ENCODE assay signal across 1 cellular context in the genomic region with DNA sequence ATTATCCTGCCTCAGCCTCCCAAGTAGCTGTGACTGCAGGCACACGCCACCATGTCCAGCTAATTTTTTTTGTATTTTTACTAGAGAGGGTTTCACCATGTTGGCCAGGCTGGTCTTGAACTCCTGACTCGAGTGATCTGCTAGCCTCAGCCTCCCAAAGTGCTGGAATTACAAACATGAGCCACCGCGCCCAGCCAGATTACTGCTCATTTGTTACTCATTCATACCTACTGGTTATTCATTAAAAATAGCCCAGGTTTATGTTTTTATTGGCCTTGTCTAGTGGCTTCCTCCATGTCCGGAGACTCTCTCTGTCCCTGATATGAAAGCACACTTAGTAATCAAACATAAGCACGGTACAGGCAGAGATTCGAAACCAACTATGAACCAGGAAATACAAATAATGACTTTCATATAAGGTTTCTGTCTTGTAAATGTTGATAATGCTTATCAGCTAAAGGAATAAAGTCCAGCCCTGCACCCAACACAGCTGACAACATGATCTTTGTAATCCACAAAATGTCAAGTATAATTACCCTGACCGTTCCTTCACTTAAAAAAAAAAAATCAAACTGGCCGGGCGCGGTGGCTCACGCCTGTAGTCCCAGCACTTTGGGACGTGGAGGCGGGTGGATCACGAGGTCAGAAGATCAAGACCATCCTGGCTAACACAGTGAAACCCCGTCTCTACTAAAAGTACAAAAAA.
TF ChIP-seq lines count a peak whose summit lies in the region.

No MANE protein-coding gene starts in this region.

TF ChIP-seq in HepG2, 621 proteins besides CTCF, POLR2A, EP300 and RAD21 (continued from another document and continues in another):
- TF ChIP-seq, protein P1, sequence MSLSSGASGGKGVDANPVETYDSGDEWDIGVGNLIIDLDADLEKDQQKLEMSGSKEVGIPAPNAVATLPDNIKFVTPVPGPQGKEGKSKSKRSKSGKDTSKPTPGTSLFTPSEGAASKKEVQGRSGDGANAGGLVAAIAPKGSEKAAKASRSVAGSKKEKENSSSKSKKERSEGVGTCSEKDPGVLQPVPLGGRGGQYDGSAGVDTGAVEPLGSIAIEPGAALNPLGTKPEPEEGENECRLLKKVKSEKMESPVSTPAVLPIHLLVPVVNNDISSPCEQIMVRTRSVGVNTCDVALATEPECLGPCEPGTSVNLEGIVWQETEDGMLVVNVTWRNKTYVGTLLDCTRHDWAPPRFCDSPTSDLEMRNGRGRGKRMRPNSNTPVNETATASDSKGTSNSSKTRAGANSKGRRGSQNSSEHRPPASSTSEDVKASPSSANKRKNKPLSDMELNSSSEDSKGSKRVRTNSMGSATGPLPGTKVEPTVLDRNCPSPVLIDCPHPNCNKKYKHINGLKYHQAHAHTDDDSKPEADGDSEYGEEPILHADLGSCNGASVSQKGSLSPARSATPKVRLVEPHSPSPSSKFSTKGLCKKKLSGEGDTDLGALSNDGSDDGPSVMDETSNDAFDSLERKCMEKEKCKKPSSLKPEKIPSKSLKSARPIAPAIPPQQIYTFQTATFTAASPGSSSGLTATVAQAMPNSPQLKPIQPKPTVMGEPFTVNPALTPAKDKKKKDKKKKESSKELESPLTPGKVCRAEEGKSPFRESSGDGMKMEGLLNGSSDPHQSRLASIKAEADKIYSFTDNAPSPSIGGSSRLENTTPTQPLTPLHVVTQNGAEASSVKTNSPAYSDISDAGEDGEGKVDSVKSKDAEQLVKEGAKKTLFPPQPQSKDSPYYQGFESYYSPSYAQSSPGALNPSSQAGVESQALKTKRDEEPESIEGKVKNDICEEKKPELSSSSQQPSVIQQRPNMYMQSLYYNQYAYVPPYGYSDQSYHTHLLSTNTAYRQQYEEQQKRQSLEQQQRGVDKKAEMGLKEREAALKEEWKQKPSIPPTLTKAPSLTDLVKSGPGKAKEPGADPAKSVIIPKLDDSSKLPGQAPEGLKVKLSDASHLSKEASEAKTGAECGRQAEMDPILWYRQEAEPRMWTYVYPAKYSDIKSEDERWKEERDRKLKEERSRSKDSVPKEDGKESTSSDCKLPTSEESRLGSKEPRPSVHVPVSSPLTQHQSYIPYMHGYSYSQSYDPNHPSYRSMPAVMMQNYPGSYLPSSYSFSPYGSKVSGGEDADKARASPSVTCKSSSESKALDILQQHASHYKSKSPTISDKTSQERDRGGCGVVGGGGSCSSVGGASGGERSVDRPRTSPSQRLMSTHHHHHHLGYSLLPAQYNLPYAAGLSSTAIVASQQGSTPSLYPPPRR (CRISPR knock-in tag; IDR thresholded peaks at IDR 0.05; ENCODE audit: borderline replicate concordance): peak; percentile 84
- TF ChIP-seq, protein P2, sequence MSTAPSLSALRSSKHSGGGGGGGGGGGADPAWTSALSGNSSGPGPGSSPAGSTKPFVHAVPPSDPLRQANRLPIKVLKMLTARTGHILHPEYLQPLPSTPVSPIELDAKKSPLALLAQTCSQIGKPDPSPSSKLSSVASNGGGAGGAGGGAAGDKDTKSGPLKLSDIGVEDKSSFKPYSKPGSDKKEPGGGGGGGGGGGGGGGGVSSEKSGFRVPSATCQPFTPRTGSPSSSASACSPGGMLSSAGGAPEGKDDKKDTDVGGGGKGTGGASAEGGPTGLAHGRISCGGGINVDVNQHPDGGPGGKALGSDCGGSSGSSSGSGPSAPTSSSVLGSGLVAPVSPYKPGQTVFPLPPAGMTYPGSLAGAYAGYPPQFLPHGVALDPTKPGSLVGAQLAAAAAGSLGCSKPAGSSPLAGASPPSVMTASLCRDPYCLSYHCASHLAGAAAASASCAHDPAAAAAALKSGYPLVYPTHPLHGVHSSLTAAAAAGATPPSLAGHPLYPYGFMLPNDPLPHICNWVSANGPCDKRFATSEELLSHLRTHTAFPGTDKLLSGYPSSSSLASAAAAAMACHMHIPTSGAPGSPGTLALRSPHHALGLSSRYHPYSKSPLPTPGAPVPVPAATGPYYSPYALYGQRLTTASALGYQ (CRISPR knock-in tag; IDR thresholded peaks at IDR 0.05): peak; percentile 75; the same call in 1 of the 2 replicates
- TF ChIP-seq ASH2L (IDR thresholded peaks at IDR 0.05; ENCODE audit: insufficient read length, low read depth, low read length) (peak; percentile 79), ZNF770 (CRISPR knock-in tag; IDR thresholded peaks at IDR 0.05) (peak; percentile 58), NCOA2 (CRISPR knock-in tag; IDR thresholded peaks at IDR 0.05) (peak; percentile 88), ZNF460 (CRISPR knock-in tag; IDR thresholded peaks at IDR 0.05; ENCODE audit: borderline replicate concordance) (peak; percentile 75; the same call in 1 of the 2 replicates), BRF2 (CRISPR knock-in tag; IDR thresholded peaks at IDR 0.05) (0 out of 2 replicates have a peak, but pooled peaks have one; percentile 37), ZNF124 (CRISPR knock-in tag; IDR thresholded peaks at IDR 0.05) (0 out of 2 replicates have a peak, but pooled peaks have one; percentile 39), PPARG (CRISPR knock-in tag; conservative IDR thresholded peaks at IDR 0.05) (peak; percentile 44; the same call in 1 of the 2 replicates), DPF2 (CRISPR knock-in tag; IDR thresholded peaks at IDR 0.05; ENCODE audit: borderline replicate concordance, low read depth) (peak; percentile 83), TFAP4 (IDR thresholded peaks at IDR 0.05; ENCODE audit: borderline replicate concordance, low read depth) (peak; percentile 96), HMG20B (CRISPR knock-in tag; conservative IDR thresholded peaks at IDR 0.05) (0 out of 2 replicates have a peak, but pooled peaks have one; percentile 27), PITX1 (CRISPR knock-in tag; IDR thresholded peaks at IDR 0.05) (peak; percentile 85), CHD2 (IDR thresholded peaks at IDR 0.05; ENCODE audit: low read depth, low read length) (no peak), SNAPC2 (CRISPR knock-in tag; IDR thresholded peaks at IDR 0.05) (0 out of 2 replicates have a peak, but pooled peaks have one; percentile 63), BRD4 (CRISPR knock-in tag; IDR thresholded peaks at IDR 0.05) (0 out of 2 replicates have a peak, but pooled peaks have one; percentile 6), ZNF788 (CRISPR knock-in tag; IDR thresholded peaks at IDR 0.05; ENCODE audit: borderline replicate concordance) (0 out of 2 replicates have a peak, but pooled peaks have one; percentile 31), TBX2 (CRISPR knock-in tag; IDR thresholded peaks at IDR 0.05; ENCODE audit: borderline replicate concordance) (peak; percentile 86), SP5 (CRISPR knock-in tag; IDR thresholded peaks at IDR 0.05; ENCODE audit: borderline replicate concordance, low read depth) (peak; percentile 31; the same call in 1 of the 2 replicates), GABPA (IDR thresholded peaks at IDR 0.05; ENCODE audit: low read depth, low read length) (no peak), GABPA (CRISPR knock-in tag; IDR thresholded peaks at IDR 0.05; ENCODE audit: low read depth) (0 out of 2 replicates have a peak, but pooled peaks have one; percentile 36), ZSCAN31 (CRISPR knock-in tag; IDR thresholded peaks at IDR 0.05; ENCODE audit: low read depth) (0 out of 2 replicates have a peak, but pooled peaks have one; percentile 38), ZNF644 (CRISPR knock-in tag; IDR thresholded peaks at IDR 0.05; ENCODE audit: low read depth) (0 out of 2 replicates have a peak, but pooled peaks have one; percentile 14), TAF1 (CRISPR knock-in tag; IDR thresholded peaks at IDR 0.05) (no peak), SMC3 (IDR thresholded peaks at IDR 0.05; ENCODE audit: low read length) (0 out of 2 replicates have a peak, but pooled peaks have one; percentile 12), ZNF614 (CRISPR knock-in tag; IDR thresholded peaks at IDR 0.05; ENCODE audit: borderline replicate concordance) (peak; percentile 37; the same call in 1 of the 2 replicates), HHEX (CRISPR knock-in tag; IDR thresholded peaks at IDR 0.05) (0 out of 2 replicates have a peak, but pooled peaks have one; percentile 20), ZNF331 (CRISPR knock-in tag; IDR thresholded peaks at IDR 0.05) (0 out of 2 replicates have a peak, but pooled peaks have one; percentile 41), ZKSCAN8 (CRISPR knock-in tag; IDR thresholded peaks at IDR 0.05; ENCODE audit: borderline replicate concordance) (peak; percentile 48; the same call in 1 of the 2 replicates), MTA1 (CRISPR knock-in tag; IDR thresholded peaks at IDR 0.05; ENCODE audit: borderline replicate concordance) (peak; percentile 22; the same call in 1 of the 2 replicates), HDAC2 (CRISPR knock-in tag; IDR thresholded peaks at IDR 0.05) (peak; percentile 82), TBL1XR1 (IDR thresholded peaks at IDR 0.05; ENCODE audit: borderline replicate concordance, low read length, partially characterized antibody) (peak; percentile 8), IRF2 (CRISPR knock-in tag; IDR thresholded peaks at IDR 0.05) (peak; percentile 27; the same call in 1 of the 2 replicates), ZNF670 (CRISPR knock-in tag; IDR thresholded peaks at IDR 0.05; ENCODE audit: borderline replicate concordance) (0 out of 2 replicates have a peak, but pooled peaks have one; percentile 32), HNF4A (CRISPR knock-in tag; IDR thresholded peaks at IDR 0.05) (peak; percentile 95), ZNF121 (CRISPR knock-in tag; IDR thresholded peaks at IDR 0.05) (no peak), KDM1A (CRISPR knock-in tag; IDR thresholded peaks at IDR 0.05) (peak; percentile 79), RFXANK (CRISPR knock-in tag; IDR thresholded peaks at IDR 0.05) (0 out of 2 replicates have a peak, but pooled peaks have one; percentile 17), ZNF878 (CRISPR knock-in tag; IDR thresholded peaks at IDR 0.05) (0 out of 2 replicates have a peak, but pooled peaks have one; percentile 23), KAT8 (CRISPR knock-in tag; IDR thresholded peaks at IDR 0.05) (0 out of 2 replicates have a peak, but pooled peaks have one; percentile 39), ZNF263 (CRISPR knock-in tag; IDR thresholded peaks at IDR 0.05) (no peak), NFIC (IDR thresholded peaks at IDR 0.05; ENCODE audit: low read length) (peak; percentile 48; the same call in 1 of the 2 replicates), HDAC1 (CRISPR knock-in tag; IDR thresholded peaks at IDR 0.05) (peak; percentile 61), ZNF280D (CRISPR knock-in tag; IDR thresholded peaks at IDR 0.05) (0 out of 2 replicates have a peak, but pooled peaks have one; percentile 38)
- TF ChIP-seq, protein P3, sequence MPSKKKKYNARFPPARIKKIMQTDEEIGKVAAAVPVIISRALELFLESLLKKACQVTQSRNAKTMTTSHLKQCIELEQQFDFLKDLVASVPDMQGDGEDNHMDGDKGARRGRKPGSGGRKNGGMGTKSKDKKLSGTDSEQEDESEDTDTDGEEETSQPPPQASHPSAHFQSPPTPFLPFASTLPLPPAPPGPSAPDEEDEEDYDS (CRISPR knock-in tag; IDR thresholded peaks at IDR 0.05): no peak
- TF ChIP-seq, protein P4, sequence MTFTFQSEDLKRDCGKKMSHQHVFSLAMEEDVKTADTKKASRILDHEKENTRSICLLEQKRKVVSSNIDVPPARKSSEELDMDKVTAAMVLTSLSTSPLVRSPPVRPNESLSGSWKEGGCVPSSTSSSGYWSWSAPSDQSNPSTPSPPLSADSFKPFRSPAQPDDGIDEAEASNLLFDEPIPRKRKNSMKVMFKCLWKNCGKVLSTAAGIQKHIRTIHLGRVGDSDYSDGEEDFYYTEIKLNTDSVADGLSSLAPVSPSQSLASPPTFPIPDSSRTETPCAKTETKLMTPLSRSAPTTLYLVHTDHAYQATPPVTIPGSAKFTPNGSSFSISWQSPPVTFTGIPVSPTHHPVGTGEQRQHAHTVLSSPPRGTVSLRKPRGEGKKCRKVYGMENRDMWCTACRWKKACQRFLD (CRISPR knock-in tag; IDR thresholded peaks at IDR 0.05; ENCODE audit: borderline replicate concordance): no peak
